Comparison of ENCODE assay signal across 25 cellular contexts in the genomic region with DNA sequence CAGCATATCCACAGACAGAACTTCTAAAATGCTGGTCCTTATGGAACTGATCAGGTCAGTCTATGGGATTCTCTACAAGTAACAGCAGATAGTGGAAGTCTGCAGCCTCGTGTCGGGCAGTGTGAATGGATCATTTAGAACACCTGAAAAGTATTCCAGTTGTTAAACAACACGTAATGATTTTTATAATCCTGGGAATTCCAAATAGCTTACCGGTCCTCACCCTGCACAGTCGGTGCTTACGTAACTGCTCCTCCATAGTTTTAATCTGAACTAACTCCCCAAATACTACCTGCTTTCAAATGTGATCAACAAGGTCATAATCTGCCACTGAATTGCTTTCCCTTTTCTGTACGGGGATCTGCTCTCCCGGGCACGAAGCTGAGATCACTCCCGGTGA.
DNase-seq lines count a peak whose midpoint lies in the region; ATAC-seq, FAIRE-seq and TF ChIP-seq lines count a peak whose summit lies in the region.
"Had no signal": no experiment of that assay in that cellular context is flagged by ENCODE, and none has a peak within 500 bp of the region (broad histone marks: within the 10 kb centered on the region; RNA-seq: fewer than 3 reads in every experiment).

No MANE protein-coding gene starts in this region.

- ATAC-seq in activated CD4-positive, alpha-beta T cell treated with anti-CD3 and anti-CD28 coated beads for 36 hours, result no peak
- ATAC-seq in natural killer cell treated with Interleukin-12 subunit alpha and Interleukin-12 subunit beta and Interleukin-15 and Interleukin-18, amount 100 ng/mL, for 72 hours, result no peak
- no peak for ATAC-seq in natural killer cell
- ATAC-seq: CD8-positive, alpha-beta T cell; GM12878; HCT116 had no signal

- H2AFZ ChIP-seq in PC-9, result no peak overlapping the region

- no peak overlapping the region for H3K27ac ChIP-seq in PC-9
- H3K27ac ChIP-seq: 22Rv1, C4-2B, KMS-11, Peyer's patch had no signal

- peak overlapping the region; percentile 29 for H3K27ac Mint-ChIP-seq in activated CD4-positive, alpha-beta T cell treated with anti-CD3 and anti-CD28 coated beads for 36 hours
- peak overlapping the region in 1 of 2 donors; percentile 73 for H3K27ac Mint-ChIP-seq in natural killer cell treated with Interleukin-12 subunit alpha and Interleukin-12 subunit beta and Interleukin-15 and Interleukin-18, amount 100 ng/mL, for 72 hours
- H3K27ac Mint-ChIP-seq in natural killer cell, result peak overlapping the region in 1 of 2 donors; percentile 38
- H3K27ac Mint-ChIP-seq in nephron progenitor cell, result peak overlapping the region; percentile 65
- H3K27ac Mint-ChIP-seq: B cell; CD8-positive, alpha-beta T cell; IgD-negative memory B cell had no signal

- H3K9me2 ChIP-seq in PC-9 (ENCODE audit: insufficient read depth), result no peaks in the 10 kb centered on the region

- no peaks in the 10 kb centered on the region for H3K36me3 ChIP-seq in PC-9 (ENCODE audit: low read depth)

- H3K79me2 ChIP-seq in PC-9 (ENCODE audit: low read depth), result no peaks in the 10 kb centered on the region

- intact Hi-C loops in activated CD4-positive, alpha-beta T cell treated with anti-CD3 and anti-CD28 coated beads for 36 hours (cut with DNase I, micrococcal nuclease), result no loop called here
- intact Hi-C loops in natural killer cell (cut with micrococcal nuclease) (no loop called here), PC-9 (cut with micrococcal nuclease; ENCODE audit: unreplicated experiment) (no loop called here)

- H3F3A ChIP-seq in PC-9 (ENCODE audit: insufficient read depth, low read depth), result no peaks in the 10 kb centered on the region

- no peak overlapping the region for H3K4me3 Mint-ChIP-seq in activated CD4-positive, alpha-beta T cell treated with anti-CD3 and anti-CD28 coated beads for 36 hours
- peak overlapping the region; percentile 25 for H3K4me3 Mint-ChIP-seq in natural killer cell treated with Interleukin-12 subunit alpha and Interleukin-12 subunit beta and Interleukin-15 and Interleukin-18, amount 100 ng/mL, for 72 hours
- H3K4me3 Mint-ChIP-seq in natural killer cell, result no peak overlapping the region
- H3K4me3 Mint-ChIP-seq in nephron progenitor cell, result no peak overlapping the region
- H3K4me3 Mint-ChIP-seq: B cell; CD8-positive, alpha-beta T cell; IgD-negative memory B cell had no signal

- peaks cover 28% of the 10 kb centered on the region for H3K4me1 Mint-ChIP-seq in activated CD4-positive, alpha-beta T cell treated with anti-CD3 and anti-CD28 coated beads for 36 hours
- H3K4me1 Mint-ChIP-seq in natural killer cell treated with Interleukin-12 subunit alpha and Interleukin-12 subunit beta and Interleukin-15 and Interleukin-18, amount 100 ng/mL, for 72 hours (ENCODE audit: low read depth in 2 of 2), result peaks cover 57 to 62% of the 10 kb centered on the region in 2 donors
- H3K4me1 Mint-ChIP-seq in natural killer cell, result peaks cover 53 to 66% of the 10 kb centered on the region in 2 donors
- peaks cover 18% of the 10 kb centered on the region for H3K4me1 Mint-ChIP-seq in nephron progenitor cell

- H3K27me3 ChIP-seq in PC-9 (ENCODE audit: insufficient read depth, low read depth), result peaks cover 25% of the 10 kb centered on the region; the same call in 1 of the 2 replicates
- H3K27me3 ChIP-seq: Peyer's patch had no signal

- H3K4me2 ChIP-seq in PC-9, result no peak overlapping the region
- H3K4me2 ChIP-seq: KMS-11 had no signal

- no peak overlapping the region for H3K4me3 ChIP-seq in PC-9
- H3K4me3 ChIP-seq: GM12878, Peyer's patch had no signal

- CTCF ChIA-PET in activated CD4-positive, alpha-beta T cell treated with anti-CD3 and anti-CD28 coated beads for 36 hours (lab: Charles Lee), result interaction anchor here (0.6 to 0.7 kb wide), 2 partner anchors 65 to 506 kb away, joined by 3 read pairs; no protein-coding TSS in a partner anchor
- CTCF ChIA-PET in PC-9 (lab: Charles Lee), result no interaction called here

- no peaks in the 10 kb centered on the region for H4K20me1 ChIP-seq in PC-9 (ENCODE audit: insufficient read depth)

- H3K36me3 Mint-ChIP-seq in activated CD4-positive, alpha-beta T cell treated with anti-CD3 and anti-CD28 coated beads for 36 hours (ENCODE audit: low read depth), result peaks cover 34% of the 10 kb centered on the region
- H3K36me3 Mint-ChIP-seq in natural killer cell treated with Interleukin-12 subunit alpha and Interleukin-12 subunit beta and Interleukin-15 and Interleukin-18, amount 100 ng/mL, for 72 hours, result peaks cover 21% of the 10 kb centered on the region
- H3K36me3 Mint-ChIP-seq in natural killer cell, result no peaks in the 10 kb centered on the region
- H3K36me3 Mint-ChIP-seq in nephron progenitor cell (ENCODE audit: low read depth), result peaks cover 34% of the 10 kb centered on the region

- H3K9me3 Mint-ChIP-seq in activated CD4-positive, alpha-beta T cell treated with anti-CD3 and anti-CD28 coated beads for 36 hours (ENCODE audit: low read depth), result no peaks in the 10 kb centered on the region
- H3K9me3 Mint-ChIP-seq in natural killer cell treated with Interleukin-12 subunit alpha and Interleukin-12 subunit beta and Interleukin-15 and Interleukin-18, amount 100 ng/mL, for 72 hours, result no peaks in the 10 kb centered on the region
- H3K9me3 Mint-ChIP-seq in natural killer cell, result no peaks in the 10 kb centered on the region
- H3K9me3 Mint-ChIP-seq in nephron progenitor cell, result no peaks in the 10 kb centered on the region
- H3K9me3 Mint-ChIP-seq: CD8-positive, alpha-beta T cell; IgD-negative memory B cell had no signal

- POLR2A ChIA-PET in activated CD4-positive, alpha-beta T cell treated with anti-CD3 and anti-CD28 coated beads for 36 hours (lab: Charles Lee), result no interaction called here
- POLR2A ChIA-PET in PC-9 (lab: Charles Lee; ENCODE audit: unreplicated experiment), result no interaction called here

- TF ChIP-seq CTCF in natural killer cell (IDR thresholded peaks at IDR 0.05) (no peak), nephron progenitor cell (IDR thresholded peaks at IDR 0.05) (no peak), PC-9 (conservative IDR thresholded peaks at IDR 0.05) (no peak)

- H3K9me3 ChIP-seq in PC-9 (ENCODE audit: insufficient read depth, low read depth), result no peaks in the 10 kb centered on the region
- H3K9me3 ChIP-seq: Caco-2, Peyer's patch had no signal

- DNase-seq in activated CD4-positive, alpha-beta T cell treated with anti-CD3 and anti-CD28 coated beads for 36 hours, result no peak
- DNase-seq in activated CD4-positive, alpha-beta T cell treated with anti-CD3 and anti-CD28 coated beads for 48 hours, result no peak
- no peak for DNase-seq in natural killer cell treated with Interleukin-12 subunit alpha and Interleukin-12 subunit beta and Interleukin-15 and Interleukin-18, amount 100 ng/mL, for 72 hours (ENCODE audit: low spot score)
- DNase-seq in natural killer cell (no peak), nephron progenitor cell (no peak), GM19239 (ENCODE audit: insufficient read length, low spot score) (no peak), PC-9 (no peak), SHP77 (lab: John Stamatoyannopoulos, UW) (no peak)
- DNase-seq: Caco-2; CD8-positive, alpha-beta T cell; GDM1; MM.1S; NCI-H1694; NCI-H2029 treated with DMSO at 0.1 percent for 48 hours; NCI-H2227 treated with DMSO at 0.1 percent for 48 hours; NCI-H526 treated with DMSO at 0.1 percent for 48 hours; Peyer's patch had no signal

- BruUV-seq in PC-9 (replicated peaks; lab: Mats Ljungman, UMichigan), result no TSS peak

- H3K4me1 ChIP-seq in PC-9 (replicated peaks; ENCODE audit: insufficient read depth), result no peaks in the 10 kb centered on the region
- H3K4me1 ChIP-seq: Caco-2, Peyer's patch had no signal

- no peak for FAIRE-seq in GM19239 (lab: Jason Lieb, UNC)
- FAIRE-seq: GM12878, H1 had no signal

- H3K27me3 Mint-ChIP-seq in activated CD4-positive, alpha-beta T cell treated with anti-CD3 and anti-CD28 coated beads for 36 hours, result no peaks in the 10 kb centered on the region
- no peaks in the 10 kb centered on the region for H3K27me3 Mint-ChIP-seq in natural killer cell treated with Interleukin-12 subunit alpha and Interleukin-12 subunit beta and Interleukin-15 and Interleukin-18, amount 100 ng/mL, for 72 hours
- no peaks in the 10 kb centered on the region for H3K27me3 Mint-ChIP-seq in natural killer cell (ENCODE audit: low read depth in 2 of 2)
- H3K27me3 Mint-ChIP-seq in nephron progenitor cell (ENCODE audit: low read depth, poor library complexity), result peaks cover 3% of the 10 kb centered on the region
- H3K27me3 Mint-ChIP-seq: B cell, IgD-negative memory B cell had no signal
